ENCODE assay signal across 16 cellular contexts in the genomic region with DNA sequence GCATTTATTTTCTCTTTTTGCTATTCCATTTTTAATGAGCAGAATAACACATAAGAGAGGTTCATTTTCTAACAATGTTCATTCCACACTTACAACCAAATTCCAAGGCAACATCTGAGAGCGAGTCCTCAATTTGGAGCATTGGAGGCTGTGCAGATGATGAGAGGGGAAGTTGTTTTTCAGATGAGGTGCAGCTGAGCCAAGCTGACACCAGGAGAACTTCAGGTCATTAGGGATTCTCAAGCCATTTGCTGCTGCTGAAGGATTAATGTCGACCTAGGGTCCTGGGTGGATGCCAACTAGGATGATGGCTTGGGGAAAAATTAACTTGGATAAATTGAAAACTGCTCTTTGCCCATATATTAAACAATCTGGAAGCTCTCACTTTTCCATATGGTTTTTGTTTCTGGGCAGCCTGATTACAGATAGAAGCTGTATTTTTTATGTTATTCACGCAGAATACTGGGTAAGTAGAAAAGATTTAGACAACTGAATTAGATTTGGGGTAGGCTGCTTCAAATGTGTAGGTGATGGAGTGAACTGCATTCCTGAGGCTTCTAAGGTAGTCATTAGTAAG.
DNase-seq lines count a peak whose midpoint lies in the region; ATAC-seq and TF ChIP-seq lines count a peak whose summit lies in the region.
"Had no signal": no experiment of that assay in that cellular context is flagged by ENCODE, and none has a peak within 500 bp of the region (broad histone marks: within the 10 kb centered on the region; RNA-seq: fewer than 3 reads in every experiment).

No MANE protein-coding gene starts in this region.

- H3K9ac ChIP-seq in SK-N-SH = no peak overlapping the region
- H3K9ac ChIP-seq: BLaER1 treated with 17β-estradiol and CSF1 and Interleukin-3, amounts not matched to agents 10 nM and 100 nM had no signal

- H3K27ac Mint-ChIP-seq in nephron = peak overlapping the region; percentile 70 to 87 (median 85)

- 37% methylated on average over 3 of the region's 3 CpGs for WGBS in SK-N-SH (ENCODE audit: low lambda C conversion rate)

- no peak for TF ChIP-seq CTCF in SK-N-SH (IDR thresholded peaks at IDR 0.05)
- no peak for TF ChIP-seq CTCF in nephron (IDR thresholded peaks at IDR 0.05; ENCODE audit: unreplicated experiment in 3 of 3)

- no peaks in the 10 kb centered on the region for H3K36me3 Mint-ChIP-seq in nephron (ENCODE audit: low read depth)

- peak overlapping the region in 1 of 2 experiments; percentile 95; a peak in 2 of 4 replicates for H3K27ac ChIP-seq in SK-N-SH (ENCODE audit: low read depth in 2 of 2, low read length in 1 of 2)
- H3K27ac ChIP-seq: BLaER1 treated with 17β-estradiol and CSF1 and Interleukin-3, amounts not matched to agents 10 nM and 100 nM; HL-60; PC-9 had no signal

- no peaks in the 10 kb centered on the region for H3K36me3 ChIP-seq in SK-N-SH (replicated peaks in 1 of 2; ENCODE audit: control insufficient read depth in 1 of 2, insufficient read depth in 2 of 2, low read length in 1 of 2)
- H3K36me3 ChIP-seq: BLaER1 treated with 17β-estradiol and CSF1 and Interleukin-3, amounts not matched to agents 10 nM and 100 nM had no signal

- DNase-seq in NCI-H1105 treated with DMSO at 0.1 percent for 48 hours (lab: John Stamatoyannopoulos, UW) (peak; percentile 12), NCI-H1105 (lab: John Stamatoyannopoulos, UW) (no peak), NCI-H446 treated with DMSO at 0.1 percent for 48 hours (lab: John Stamatoyannopoulos, UW) (peak; percentile 34), SK-N-SH (peak; percentile 48), NCI-H1092 treated with DMSO at 0.1 percent for 48 hours (lab: John Stamatoyannopoulos, UW) (no peak), MV-4-11 (lab: John Stamatoyannopoulos, UW) (no peak)
- DNase-seq: CD8-positive, alpha-beta memory T cell; GDM1; NCI-H146; NCI-H226; PC-9 had no signal

- H3K79me2 ChIP-seq in SK-N-SH (ENCODE audit: insufficient read depth) = no peaks in the 10 kb centered on the region

- H2AFZ ChIP-seq in SK-N-SH (ENCODE audit: low read depth) = peak overlapping the region; percentile 12; the same call in 1 of the 2 replicates
- H2AFZ ChIP-seq: PC-9 had no signal

- H3K4me1 ChIP-seq in SK-N-SH (ENCODE audit: control insufficient read depth in 1 of 2, insufficient read depth in 2 of 2, low read depth in 1 of 2, low read length in 1 of 2) = peaks cover 0 to 16% of the 10 kb centered on the region in 2 experiments; a peak in 2 of 4 replicates
- H3K4me1 ChIP-seq: BLaER1 treated with 17β-estradiol and CSF1 and Interleukin-3, amounts not matched to agents 10 nM and 100 nM had no signal

- H3K4me3 Mint-ChIP-seq in nephron = peak overlapping the region in 1 of 3 experiments; percentile 22
- H3K4me3 Mint-ChIP-seq: CD8-positive, alpha-beta memory T cell had no signal

- POLR2A ChIA-PET in SK-N-SH (lab: Yijun Ruan, JAX) = no interaction called here

- no peak overlapping the region; a peak in 1 of 4 replicates for H3K4me3 ChIP-seq in SK-N-SH (ENCODE audit: low read depth in 2 of 2, low read length in 1 of 2)
- H3K4me3 ChIP-seq: BLaER1 treated with 17β-estradiol and CSF1 and Interleukin-3, amounts not matched to agents 10 nM and 100 nM; PC-9 had no signal

- no peaks in the 10 kb centered on the region for H3K9me3 Mint-ChIP-seq in nephron
- H3K9me3 Mint-ChIP-seq: CD8-positive, alpha-beta memory T cell had no signal

- no peaks in the 10 kb centered on the region for H3K9me3 ChIP-seq in SK-N-SH
- H3K9me3 ChIP-seq: BLaER1 treated with 17β-estradiol and CSF1 and Interleukin-3, amounts not matched to agents 10 nM and 100 nM had no signal

- no peaks in the 10 kb centered on the region for H3F3A ChIP-seq in SK-N-SH (replicated peaks; ENCODE audit: insufficient read depth)

- no peak overlapping the region for H3K4me2 ChIP-seq in SK-N-SH
- H3K4me2 ChIP-seq: BLaER1 treated with 17β-estradiol and CSF1 and Interleukin-3, amounts not matched to agents 10 nM and 100 nM; PC-9 had no signal

- no peaks in the 10 kb centered on the region for H3K27me3 ChIP-seq in SK-N-SH (ENCODE audit: insufficient read depth)
- H3K27me3 ChIP-seq: BLaER1 treated with 17β-estradiol and CSF1 and Interleukin-3, amounts not matched to agents 10 nM and 100 nM had no signal

- no peaks in the 10 kb centered on the region for H3K27me3 Mint-ChIP-seq in nephron (ENCODE audit: low read depth)
- H3K27me3 Mint-ChIP-seq: CD8-positive, alpha-beta memory T cell had no signal

- peaks cover 34% of the 10 kb centered on the region for H3K4me1 Mint-ChIP-seq in nephron

- H3K9me2 ChIP-seq in SK-N-SH = no peaks in the 10 kb centered on the region

- CTCF ChIA-PET in SK-N-SH (lab: Yijun Ruan, JAX) = interaction anchor here (0.7 to 2.8 kb wide), 4 partner anchors 134 to 488 kb away, joined by 3 to 7 read pairs (median 4); no protein-coding TSS in a partner anchor

- TF ChIP-seq EP300 in SK-N-SH (IDR thresholded peaks at IDR 0.05; ENCODE audit: borderline replicate concordance in 1 of 2, low read depth in 1 of 2, low read length in 1 of 2) = peak in 1 of 2 experiments; percentile 90; a peak in 2 of 4 replicates

- TF ChIP-seq RAD21 in SK-N-SH (IDR thresholded peaks at IDR 0.05; ENCODE audit: low read length) = 0 out of 2 replicates have a peak, but pooled peaks have one; percentile 1

- H4K20me1 ChIP-seq in SK-N-SH (ENCODE audit: insufficient read depth) = no peaks in the 10 kb centered on the region
- H4K20me1 ChIP-seq: BLaER1 treated with 17β-estradiol and CSF1 and Interleukin-3, amounts not matched to agents 10 nM and 100 nM had no signal

- ATAC-seq in HG02870 (IDR thresholded peaks at IDR 0.05; ENCODE audit: unreplicated experiment) = no peak
- ATAC-seq: HCT116 had no signal

TF ChIP-seq in SK-N-SH, 30 proteins besides CTCF, POLR2A, EP300 and RAD21:
- peak; percentile 54 for TF ChIP-seq CHD2 (IDR thresholded peaks at IDR 0.05; ENCODE audit: low read length, partially characterized antibody)
- no peak for TF ChIP-seq YY1 (IDR thresholded peaks at IDR 0.05; ENCODE audit: low read depth)
- TF ChIP-seq REST (IDR thresholded peaks at IDR 0.05; ENCODE audit: low read depth, low read length) = no peak
- TF ChIP-seq, protein P1, sequence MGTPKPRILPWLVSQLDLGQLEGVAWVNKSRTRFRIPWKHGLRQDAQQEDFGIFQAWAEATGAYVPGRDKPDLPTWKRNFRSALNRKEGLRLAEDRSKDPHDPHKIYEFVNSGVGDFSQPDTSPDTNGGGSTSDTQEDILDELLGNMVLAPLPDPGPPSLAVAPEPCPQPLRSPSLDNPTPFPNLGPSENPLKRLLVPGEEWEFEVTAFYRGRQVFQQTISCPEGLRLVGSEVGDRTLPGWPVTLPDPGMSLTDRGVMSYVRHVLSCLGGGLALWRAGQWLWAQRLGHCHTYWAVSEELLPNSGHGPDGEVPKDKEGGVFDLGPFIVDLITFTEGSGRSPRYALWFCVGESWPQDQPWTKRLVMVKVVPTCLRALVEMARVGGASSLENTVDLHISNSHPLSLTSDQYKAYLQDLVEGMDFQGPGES (IDR thresholded peaks at IDR 0.05; ENCODE audit: low read depth, low read length) = no peak
- TF ChIP-seq GATA2 (CRISPR knock-in tag; IDR thresholded peaks at IDR 0.05) = peak; percentile 62
- TF ChIP-seq RFX5 (IDR thresholded peaks at IDR 0.05; ENCODE audit: low read length) = peak; percentile 28; the same call in 1 of the 2 replicates
- TF ChIP-seq MXI1 (IDR thresholded peaks at IDR 0.05; ENCODE audit: low read depth, low read length) = no peak; the same call in 1 of the 2 replicates
- TF ChIP-seq MEF2A (IDR thresholded peaks at IDR 0.05; ENCODE audit: borderline replicate concordance, low read depth) = no peak
- TF ChIP-seq, protein P2, sequence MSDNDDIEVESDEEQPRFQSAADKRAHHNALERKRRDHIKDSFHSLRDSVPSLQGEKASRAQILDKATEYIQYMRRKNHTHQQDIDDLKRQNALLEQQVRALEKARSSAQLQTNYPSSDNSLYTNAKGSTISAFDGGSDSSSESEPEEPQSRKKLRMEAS (IDR thresholded peaks at IDR 0.05; ENCODE audit: low read depth) = no peak
- peak; percentile 44; the same call in 1 of the 2 replicates for TF ChIP-seq TCF12 (IDR thresholded peaks at IDR 0.05)
- peak; percentile 19; the same call in 1 of the 2 replicates for TF ChIP-seq SMC3 (IDR thresholded peaks at IDR 0.05; ENCODE audit: low read depth, low read length)
- TF ChIP-seq PBX3 (IDR thresholded peaks at IDR 0.05) = 0 out of 2 replicates have a peak, but pooled peaks have one; percentile 3

Comparison
In these comparisons a context has a peak if more than half of its experiments do, and no peak if none do; other contexts are left out.
1. DNase-seq: peak in NCI-H1105 treated with DMSO at 0.1 percent for 48 hours (single experiment), NCI-H446 treated with DMSO at 0.1 percent for 48 hours (single experiment) and SK-N-SH (single experiment); none in NCI-H1105 (single experiment), NCI-H1092 treated with DMSO at 0.1 percent for 48 hours (single experiment) and MV-4-11 (single experiment).